ENCODE assay signal across 18 cellular contexts in the genomic region with DNA sequence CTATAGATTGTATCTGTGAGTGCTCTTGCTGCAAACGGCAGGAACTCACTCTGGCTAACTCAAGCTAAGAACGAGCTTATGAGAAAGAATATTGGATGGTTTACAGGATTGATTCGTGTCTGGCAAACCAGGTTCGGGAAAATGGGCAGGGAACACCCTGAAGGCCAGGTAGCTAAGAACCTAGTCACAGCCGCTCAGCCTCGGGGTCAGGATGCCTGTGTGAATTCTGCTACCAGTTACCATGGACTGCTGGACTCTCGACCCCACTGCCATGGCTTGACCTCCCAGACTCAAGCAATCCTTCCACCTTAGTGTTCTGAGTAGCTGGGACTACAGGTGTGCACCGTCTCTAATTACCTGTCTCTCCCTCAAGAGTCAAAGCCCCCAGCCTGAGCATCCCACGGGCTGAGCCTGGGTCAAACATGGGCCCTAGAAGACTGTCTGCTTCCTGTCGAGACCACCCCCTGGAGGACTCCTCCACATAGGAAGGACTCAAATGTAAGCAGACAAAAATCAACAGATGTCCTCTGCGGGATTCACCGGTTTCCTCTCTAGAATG. TPM values are rescaled to one million over a fixed set of nuclear protein-coding genes. Genes with fewer than 3 reads are reported as not detected.
DNase-seq lines count a peak whose midpoint lies in the region; ATAC-seq and TF ChIP-seq lines count a peak whose summit lies in the region.
"Had no signal": no experiment of that assay in that cellular context is flagged by ENCODE, and none has a peak within 500 bp of the region (broad histone marks: within the 10 kb centered on the region; RNA-seq: fewer than 3 reads in every experiment).

No MANE protein-coding gene starts in this region.

- CTCF ChIA-PET in Calu3 (lab: Charles Lee), result interaction anchor here (1.0 to 2.7 kb wide), 9 partner anchors 10 to 187 kb away, joined by 4 to 35 read pairs (median 12); a partner anchor contains a TSS

- peaks cover 38% of the 10 kb centered on the region for H3K4me1 Mint-ChIP-seq in Calu3 (ENCODE audit: low read depth, unreplicated experiment)
- H3K4me1 Mint-ChIP-seq in stimulated activated effector memory CD8-positive, alpha-beta T cell treated with anti-CD3 and anti-CD28 coated beads, Interleukin-12 subunit alpha, Interleukin-12 subunit beta, amount 100 ng/mL, for 72 hours, result peaks cover 19% of the 10 kb centered on the region

- H3K36me3 Mint-ChIP-seq in Calu3 (ENCODE audit: insufficient read depth, unreplicated experiment), result peaks cover 8% of the 10 kb centered on the region
- H3K36me3 Mint-ChIP-seq in stimulated activated effector memory CD8-positive, alpha-beta T cell treated with anti-CD3 and anti-CD28 coated beads, Interleukin-12 subunit alpha, Interleukin-12 subunit beta, amount 100 ng/mL, for 72 hours, result no peaks in the 10 kb centered on the region
- H3K36me3 Mint-ChIP-seq: CD8-positive, alpha-beta memory T cell had no signal

- BruUV-seq in Calu3 (replicated peaks; lab: Mats Ljungman, UMichigan), result no TSS peak

- no peak overlapping the region for H3K4me3 Mint-ChIP-seq in Calu3 (ENCODE audit: low read depth, unreplicated experiment)
- no peak overlapping the region for H3K4me3 Mint-ChIP-seq in stimulated activated effector memory CD8-positive, alpha-beta T cell treated with anti-CD3 and anti-CD28 coated beads, Interleukin-12 subunit alpha, Interleukin-12 subunit beta, amount 100 ng/mL, for 72 hours

- DNase-seq in Calu3 (no peak), astrocyte of the spinal cord (ENCODE audit: low read depth, low spot score) (peak; percentile 34), foreskin keratinocyte (no peak), NCI-H774 (lab: John Stamatoyannopoulos, UW) (no peak), G401 (ENCODE audit: low spot score) (no peak)
- no peak for DNase-seq in stimulated activated effector memory CD8-positive, alpha-beta T cell treated with anti-CD3 and anti-CD28 coated beads, Interleukin-12 subunit alpha, Interleukin-12 subunit beta, amount 100 ng/mL, for 72 hours (ENCODE audit: low spot score in 2 of 2)
- no peak for DNase-seq in stimulated activated CD4-positive, alpha-beta T cell treated with anti-CD3 and anti-CD28 coated beads, Interleukin-12 subunit alpha, Interleukin-12 subunit beta, amount 100 ng/mL, for 4 hours
- DNase-seq: DMS79, HCEC 1CT, MM.1S, NCI-H1092, NCI-H2081 treated with DMSO at 0.1 percent for 48 hours, NCI-H446 treated with DMSO at 0.1 percent for 48 hours, NCI-H69 had no signal

- H3K27ac Mint-ChIP-seq in Calu3 (ENCODE audit: unreplicated experiment), result peak overlapping the region; percentile 88
- H3K27ac Mint-ChIP-seq in stimulated activated effector memory CD8-positive, alpha-beta T cell treated with anti-CD3 and anti-CD28 coated beads, Interleukin-12 subunit alpha, Interleukin-12 subunit beta, amount 100 ng/mL, for 72 hours, result peak overlapping the region; percentile 33

- ATAC-seq in foreskin keratinocyte, result no peak
- no peak for ATAC-seq in stimulated activated effector memory CD8-positive, alpha-beta T cell treated with anti-CD3 and anti-CD28 coated beads, Interleukin-12 subunit alpha, Interleukin-12 subunit beta, amount 100 ng/mL, for 72 hours
- ATAC-seq in GM18519 (IDR thresholded peaks at IDR 0.05; ENCODE audit: low FRiP score, unreplicated experiment), result no peak
- ATAC-seq: Right ventricle myocardium inferior had no signal

- H3K9me3 Mint-ChIP-seq in Calu3 (ENCODE audit: low read depth, unreplicated experiment), result no peaks in the 10 kb centered on the region
- no peaks in the 10 kb centered on the region for H3K9me3 Mint-ChIP-seq in stimulated activated effector memory CD8-positive, alpha-beta T cell treated with anti-CD3 and anti-CD28 coated beads, Interleukin-12 subunit alpha, Interleukin-12 subunit beta, amount 100 ng/mL, for 72 hours
- H3K9me3 Mint-ChIP-seq: CD8-positive, alpha-beta memory T cell had no signal

- TF ChIP-seq CTCF in Calu3 (IDR thresholded peaks at IDR 0.05; ENCODE audit: unreplicated experiment) (no peak), astrocyte of the spinal cord (IDR thresholded peaks at IDR 0.05; ENCODE audit: low read depth, low read length) (no peak), foreskin keratinocyte (conservative IDR thresholded peaks at IDR 0.05) (no peak)

- in situ Hi-C loops in astrocyte of the spinal cord (cut with HindIII; ENCODE audit: low sequenced_read_pairs), result no loop called here
- in situ Hi-C loops in G401 (cut with HindIII; ENCODE audit: low sequenced_read_pairs), result no loop called here

- intact Hi-C loops in Calu3 (cut with micrococcal nuclease; ENCODE audit: unreplicated experiment), result loop anchor here (5.0 kb wide), 1 partner anchor 304 kb away; no protein-coding TSS in a partner anchor

- H3K27me3 ChIP-seq in foreskin keratinocyte, result no peaks in the 10 kb centered on the region
- H3K27me3 ChIP-seq: BLaER1 treated with 17β-estradiol and CSF1 and Interleukin-3, amounts not matched to agents 10 nM and 100 nM had no signal

- H3K4me3 ChIP-seq in astrocyte of the spinal cord (ENCODE audit: low read depth, low read length), result no peak overlapping the region
- H3K4me3 ChIP-seq: BLaER1 treated with 17β-estradiol and CSF1 and Interleukin-3, amounts not matched to agents 10 nM and 100 nM had no signal

- peak overlapping the region; percentile 63 for H3K27ac ChIP-seq in foreskin keratinocyte
- H3K27ac ChIP-seq: BLaER1 treated with 17β-estradiol and CSF1 and Interleukin-3, amounts not matched to agents 10 nM and 100 nM had no signal

- H3K27me3 Mint-ChIP-seq in Calu3 (ENCODE audit: unreplicated experiment), result no peaks in the 10 kb centered on the region

- H3K4me1 ChIP-seq in foreskin keratinocyte, result peaks cover 3% of the 10 kb centered on the region

RNA-seq across cellular contexts. Expression of a gene that starts 45.8 kb away (rescaled TPM):
- total RNA-seq in Calu3 (2022) (45.1 and 45.3 TPM in 2 replicates), foreskin keratinocyte (80.7 and 82.8 TPM in 2 replicates)
- polyA plus RNA-seq in foreskin keratinocyte, result 113 and 114 TPM in 2 replicates
- total RNA-seq in G401 (2014; rRNA removed; shearing (Covaris generic)), result 58.2 and 135 TPM in 2 replicates
